In genomic region chr21:15967661-15968060, GRCh38 we compare ENCODE assay signal across 17 cellular contexts.
DNase-seq lines count a peak whose midpoint lies in the region; ATAC-seq and TF ChIP-seq lines count a peak whose summit lies in the region.
"Had no signal": no experiment of that assay in that cellular context is flagged by ENCODE, and none has a peak within 500 bp of the region (broad histone marks: within the 10 kb centered on the region; RNA-seq: fewer than 3 reads in every experiment).

No MANE protein-coding gene starts in this region.

- no peak overlapping the region for H3K9ac ChIP-seq in adipocyte (ENCODE audit: low read length)

- no peak overlapping the region for H3K4me3 Mint-ChIP-seq in HFFc6
- H3K4me3 Mint-ChIP-seq: activated naive CD8-positive, alpha-beta T cell treated with anti-CD3 and anti-CD28 coated beads, Interleukin-2, amount 50 U/mL, for 24 hours had no signal

- H3K9me3 Mint-ChIP-seq in HFFc6: no peaks in the 10 kb centered on the region
- H3K9me3 Mint-ChIP-seq: activated naive CD8-positive, alpha-beta T cell treated with anti-CD3 and anti-CD28 coated beads, Interleukin-2, amount 50 U/mL, for 24 hours had no signal

- H3K27me3 Mint-ChIP-seq in HFFc6 (ENCODE audit: insufficient read depth): no peaks in the 10 kb centered on the region; the same call in 1 of the 2 replicates

- ATAC-seq in stimulated activated naive CD8-positive, alpha-beta T cell treated with anti-CD3 and anti-CD28 coated beads, Interleukin-15, Interleukin-2, amounts not matched to agents 100 U/mL and 50 U/mL, for 24 hours: no peak
- ATAC-seq: activated naive CD8-positive, alpha-beta T cell treated with anti-CD3 and anti-CD28 coated beads, Interleukin-2, amount 50 U/mL, for 24 hours had no signal

- peak; percentile 53 for DNase-seq in AG08395 (ENCODE audit: low spot score)
- peak; percentile 4 for DNase-seq in HFFc6
- peak; percentile 18 for DNase-seq in adipocyte (ENCODE audit: low read depth)
- DNase-seq in glomerular visceral epithelial cell (ENCODE audit: extremely low spot score): peak; percentile 67
- DNase-seq in stimulated activated naive CD8-positive, alpha-beta T cell treated with anti-CD3 and anti-CD28 coated beads, Interleukin-15, Interleukin-2, amounts not matched to agents 100 U/mL and 50 U/mL, for 24 hours: no peak
- DNase-seq in putamen (ENCODE audit: low spot score): no peak
- DNase-seq in activated CD4-positive, alpha-beta T cell treated with anti-CD3 and anti-CD28 coated beads, Interleukin-2, amount 50 U/mL, for 48 hours: no peak
- no peak for DNase-seq in COLO668 (lab: John Stamatoyannopoulos, UW; ENCODE audit: unreplicated experiment)
- DNase-seq: activated CD4-positive, CD25-positive, alpha-beta regulatory T cell; activated CD8-positive, alpha-beta memory T cell treated with anti-CD3 and anti-CD28 coated beads, Interleukin-2, amount 50 U/mL, for 4 hours; activated naive CD8-positive, alpha-beta T cell treated with anti-CD3 and anti-CD28 coated beads, Interleukin-2, amount 50 U/mL, for 24 hours; dermis blood vessel endothelial cell; NCI-H774; RPMI8226; stimulated activated naive CD4-positive, alpha-beta T cell; uterus had no signal

- H3K27ac Mint-ChIP-seq in HFFc6: no peak overlapping the region
- H3K27ac Mint-ChIP-seq: activated naive CD8-positive, alpha-beta T cell treated with anti-CD3 and anti-CD28 coated beads, Interleukin-2, amount 50 U/mL, for 24 hours had no signal

- no peaks in the 10 kb centered on the region for H3K9me3 ChIP-seq in adipocyte (ENCODE audit: control insufficient read depth, low read length)
- H3K9me3 ChIP-seq: neutrophil, uterus had no signal

- TF ChIP-seq CTCF in HFFc6 (IDR thresholded peaks at IDR 0.05): no peak

- H3K4me1 Mint-ChIP-seq in HFFc6 (ENCODE audit: low read depth): peaks cover 18% of the 10 kb centered on the region
- H3K4me1 Mint-ChIP-seq: activated naive CD8-positive, alpha-beta T cell treated with anti-CD3 and anti-CD28 coated beads, Interleukin-2, amount 50 U/mL, for 24 hours had no signal

- peaks cover 11% of the 10 kb centered on the region for H3K4me1 ChIP-seq in adipocyte (ENCODE audit: control insufficient read depth, insufficient read depth, low read length)
- H3K4me1 ChIP-seq: uterus had no signal

- H3K36me3 Mint-ChIP-seq in HFFc6 (ENCODE audit: low read depth): no peaks in the 10 kb centered on the region

- no peaks in the 10 kb centered on the region for H3K36me3 ChIP-seq in adipocyte (ENCODE audit: control insufficient read depth, insufficient read depth, low read length, severe bottlenecking)
- H3K36me3 ChIP-seq: neutrophil, uterus had no signal

- no peaks in the 10 kb centered on the region for H3K27me3 ChIP-seq in adipocyte (replicated peaks; ENCODE audit: control insufficient read depth, insufficient read depth, low read length)
- H3K27me3 ChIP-seq: neutrophil, uterus had no signal

- no peak overlapping the region for H3K4me3 ChIP-seq in adipocyte (ENCODE audit: low read length)
- H3K4me3 ChIP-seq: uterus had no signal

Comparison
In these comparisons a context has a peak if more than half of its experiments do, and no peak if none do; other contexts are left out.
1. DNase-seq: peak in AG08395 (single experiment), HFFc6 (single experiment), adipocyte (single experiment) and glomerular visceral epithelial cell (single experiment); none in stimulated activated naive CD8-positive, alpha-beta T cell treated with anti-CD3 and anti-CD28 coated beads, Interleukin-15, Interleukin-2, amounts not matched to agents 100 U/mL and 50 U/mL, for 24 hours (single experiment), putamen (single experiment), activated CD4-positive, alpha-beta T cell treated with anti-CD3 and anti-CD28 coated beads, Interleukin-2, amount 50 U/mL, for 48 hours (0 of 2) and COLO668 (single experiment).